ENCODE assay signal across 28 cellular contexts in the genomic region with DNA sequence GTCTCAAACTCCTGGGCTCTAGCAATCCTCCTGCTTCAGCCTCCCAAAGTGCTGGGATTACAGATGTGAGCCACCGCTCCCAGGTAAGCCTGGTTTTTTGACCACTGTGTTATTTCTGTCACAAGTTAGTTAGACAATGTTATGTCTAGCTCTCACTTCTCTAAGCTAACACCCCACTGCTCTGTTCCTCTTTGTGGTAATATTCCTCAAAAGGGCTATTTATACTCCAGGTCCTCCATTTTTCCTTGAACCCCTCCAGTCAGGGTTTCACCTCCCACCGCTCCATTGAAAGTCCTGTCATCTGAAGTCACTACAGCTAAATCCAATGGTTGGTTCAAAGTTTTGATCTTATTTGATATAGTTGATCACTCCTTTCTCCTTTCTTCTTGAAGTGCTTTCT. TPM values are rescaled to one million over a fixed set of nuclear protein-coding genes. Genes with fewer than 3 reads are reported as not detected.
"Had no signal": no experiment of that assay in that cellular context is flagged by ENCODE, and none has a peak within 500 bp of the region (broad histone marks: within the 10 kb centered on the region; RNA-seq: fewer than 3 reads in every experiment).

No MANE protein-coding gene starts in this region.

- H3K9me3 ChIP-seq: colonic mucosa, esophagus muscularis mucosa, gastroesophageal sphincter, heart right ventricle, left lung, psoas muscle, sigmoid colon, suprapubic skin, transverse colon, vagina had no signal

- H3K4me1 ChIP-seq: foreskin keratinocyte, neural progenitor cell, psoas muscle had no signal

- ATAC-seq: foreskin keratinocyte; gastroesophageal sphincter; heart right ventricle; left cardiac atrium; left lung; naive thymus-derived CD4-positive, alpha-beta T cell; psoas muscle; right cardiac atrium; stimulated activated naive CD8-positive, alpha-beta T cell treated with anti-CD3 and anti-CD28 coated beads, Interleukin-15, amount 100 ng/mL, for 72 hours had no signal

- H3K4me2 ChIP-seq: neural progenitor cell had no signal

- H3K9ac ChIP-seq: neural progenitor cell had no signal

- H3K27me3 ChIP-seq: colonic mucosa, suprapubic skin, vagina had no signal

- H3K27ac ChIP-seq: colonic mucosa, esophagus muscularis mucosa, foreskin keratinocyte, gastroesophageal sphincter, neural progenitor cell, psoas muscle, sigmoid colon, suprapubic skin, transverse colon, vagina had no signal

- DNase-seq: colonic mucosa; dermis blood vessel endothelial cell; effector memory CD4-positive, alpha-beta T cell; foreskin keratinocyte; glutamatergic neuron; heart right ventricle; hippocampal formation; left cardiac atrium; left lung; mesendoderm; midbrain; naive thymus-derived CD4-positive, alpha-beta T cell; nucleus accumbens; psoas muscle; right cardiac atrium; sigmoid colon; stimulated activated CD4-positive, alpha-beta T cell treated with anti-CD3 and anti-CD28 coated beads, Interleukin-2, amount 100 ng/mL, for 48 hours; stimulated activated CD8-positive, alpha-beta memory T cell treated with anti-CD3 and anti-CD28 coated beads, Interleukin-4, amount 100 ng/mL, for 48 hours; stimulated activated naive CD4-positive, alpha-beta T cell; stimulated activated naive CD8-positive, alpha-beta T cell treated with anti-CD3 and anti-CD28 coated beads, Interleukin-15, amount 100 ng/mL, for 72 hours; transverse colon had no signal

- FAIRE-seq: endothelial cell of umbilical vein, islet of Langerhans had no signal

- H3K36me3 ChIP-seq: colonic mucosa, gastroesophageal sphincter, heart right ventricle, neural progenitor cell, sigmoid colon, transverse colon, vagina had no signal

- H2AFZ ChIP-seq: neural progenitor cell had no signal

- H3K4me3 ChIP-seq: colonic mucosa, esophagus muscularis mucosa, gastroesophageal sphincter, heart right ventricle, neural progenitor cell, psoas muscle, sigmoid colon, suprapubic skin, transverse colon, vagina had no signal

RNA-seq across cellular contexts. Expression of a gene that starts 5.1 kb away (rescaled TPM):
- polyA plus RNA-seq: naive thymus-derived CD4-positive, alpha-beta T cell had no signal
